Comparison of ENCODE assay signal across 8 cellular contexts in the genomic region with DNA sequence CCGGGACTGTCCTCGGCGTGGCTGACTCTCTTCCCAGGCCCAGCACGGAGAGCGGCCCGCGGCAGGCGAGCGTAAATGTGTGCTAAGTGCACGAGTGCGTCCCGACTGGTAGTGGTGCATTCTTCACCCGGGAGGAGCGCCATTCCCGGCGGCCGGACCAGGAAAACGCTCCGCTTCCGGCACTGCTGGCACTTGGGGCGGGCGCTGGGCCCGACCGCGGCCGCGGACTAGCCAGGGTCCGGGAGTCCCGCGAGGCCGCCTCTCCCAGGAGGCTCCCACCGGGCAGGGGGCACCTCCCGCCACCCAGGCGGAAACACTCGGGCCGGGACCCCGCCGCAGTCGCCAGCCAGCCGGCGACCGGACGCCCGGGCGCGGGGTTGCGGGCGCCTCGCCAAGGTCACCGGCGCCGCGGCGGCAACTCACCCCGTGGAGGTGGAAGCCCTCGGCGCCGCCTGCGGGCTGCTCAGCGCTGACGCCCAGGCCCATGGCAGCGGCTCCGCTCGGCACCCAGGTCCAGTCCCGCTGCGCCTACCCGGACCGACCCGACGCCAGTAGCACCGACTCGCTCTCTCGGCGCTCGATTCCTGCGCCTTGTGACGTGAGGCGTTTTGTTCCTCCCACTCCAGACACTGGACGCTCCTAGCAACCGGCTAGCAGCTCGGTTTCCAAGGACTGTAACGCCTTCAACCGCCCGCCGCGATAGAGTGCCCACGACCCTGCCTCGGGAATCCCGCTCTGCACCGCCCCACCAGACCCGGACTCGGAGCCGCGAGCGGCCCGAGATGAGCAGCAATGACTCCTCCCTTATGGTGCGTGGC. TPM values are rescaled to one million over a fixed set of nuclear protein-coding genes. Genes with fewer than 3 reads are reported as not detected.
DNase-seq lines count a peak whose midpoint lies in the region; ATAC-seq and TF ChIP-seq lines count a peak whose summit lies in the region.

A gene (minus strand): TSS at position 572 of the 818 bp plus-strand sequence. CDS start 86 bp downstream, at position 486.
A gene with protein sequence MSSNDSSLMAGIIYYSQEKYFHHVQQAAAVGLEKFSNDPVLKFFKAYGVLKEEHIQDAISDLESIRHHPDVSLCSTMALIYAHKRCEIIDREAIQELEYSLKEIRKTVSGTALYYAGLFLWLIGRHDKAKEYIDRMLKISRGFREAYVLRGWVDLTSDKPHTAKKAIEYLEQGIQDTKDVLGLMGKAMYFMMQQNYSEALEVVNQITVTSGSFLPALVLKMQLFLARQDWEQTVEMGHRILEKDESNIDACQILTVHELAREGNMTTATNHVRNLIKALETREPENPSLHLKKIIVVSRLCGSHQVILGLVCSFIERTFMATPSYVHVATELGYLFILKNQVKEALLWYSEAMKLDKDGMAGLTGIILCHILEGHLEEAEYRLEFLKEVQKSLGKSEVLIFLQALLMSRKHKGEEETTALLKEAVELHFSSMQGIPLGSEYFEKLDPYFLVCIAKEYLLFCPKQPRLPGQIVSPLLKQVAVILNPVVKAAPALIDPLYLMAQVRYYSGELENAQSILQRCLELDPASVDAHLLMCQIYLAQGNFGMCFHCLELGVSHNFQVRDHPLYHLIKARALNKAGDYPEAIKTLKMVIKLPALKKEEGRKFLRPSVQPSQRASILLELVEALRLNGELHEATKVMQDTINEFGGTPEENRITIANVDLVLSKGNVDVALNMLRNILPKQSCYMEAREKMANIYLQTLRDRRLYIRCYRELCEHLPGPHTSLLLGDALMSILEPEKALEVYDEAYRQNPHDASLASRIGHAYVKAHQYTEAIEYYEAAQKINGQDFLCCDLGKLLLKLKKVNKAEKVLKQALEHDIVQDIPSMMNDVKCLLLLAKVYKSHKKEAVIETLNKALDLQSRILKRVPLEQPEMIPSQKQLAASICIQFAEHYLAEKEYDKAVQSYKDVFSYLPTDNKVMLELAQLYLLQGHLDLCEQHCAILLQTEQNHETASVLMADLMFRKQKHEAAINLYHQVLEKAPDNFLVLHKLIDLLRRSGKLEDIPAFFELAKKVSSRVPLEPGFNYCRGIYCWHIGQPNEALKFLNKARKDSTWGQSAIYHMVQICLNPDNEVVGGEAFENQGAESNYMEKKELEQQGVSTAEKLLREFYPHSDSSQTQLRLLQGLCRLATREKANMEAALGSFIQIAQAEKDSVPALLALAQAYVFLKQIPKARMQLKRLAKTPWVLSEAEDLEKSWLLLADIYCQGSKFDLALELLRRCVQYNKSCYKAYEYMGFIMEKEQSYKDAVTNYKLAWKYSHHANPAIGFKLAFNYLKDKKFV (N-terminal part only) (plus strand): TSS at position 625 of the 818 bp plus-strand sequence. CDS start 158 bp downstream, at position 783.

- peak within 1 kb of the TSS; percentile 96 to 97 (median 96) for H3K4me3 Mint-ChIP-seq in IgD-negative memory B cell
- peak within 1 kb of the TSS; percentile 92 to 96 (median 95) for H3K4me3 Mint-ChIP-seq in nephron

- H3K27ac ChIP-seq in Peyer's patch = peak within 1 kb of the TSS; percentile 91 to 97 (median 96)
- peak within 1 kb of the TSS; percentile 92 to 98 (median 95) for H3K27ac ChIP-seq in stomach

- H3K27me3 Mint-ChIP-seq in IgD-negative memory B cell = peaks cover 2% of the 10 kb centered on the region
- no peaks in the 10 kb centered on the region for H3K27me3 Mint-ChIP-seq in nephron (ENCODE audit: low read depth)

- no peaks in the 10 kb centered on the region for H3K27me3 ChIP-seq in Peyer's patch
- no peaks in the 10 kb centered on the region for H3K27me3 ChIP-seq in stomach

- TF ChIP-seq CTCF in Peyer's patch (IDR thresholded peaks at IDR 0.05) = no peak
- TF ChIP-seq CTCF in fibroblast of the aortic adventitia (IDR thresholded peaks at IDR 0.05; ENCODE audit: insufficient read depth, low read length) = peak; percentile 11
- TF ChIP-seq CTCF in nephron (IDR thresholded peaks at IDR 0.05; ENCODE audit: unreplicated experiment in 3 of 3) = peak in 1 of 3 experiments; percentile 6
- no peak for TF ChIP-seq CTCF in stomach (IDR thresholded peaks at IDR 0.05)

- H3K4me1 ChIP-seq in Peyer's patch (peaks cover 2 to 35% (median 10%) of the 10 kb centered on the region in 4 donors), stomach (peaks cover 40 to 60% (median 52%) of the 10 kb centered on the region in 4 donors)

- peak within 1 kb of the TSS; percentile 81 to 98 (median 88) for H3K4me3 ChIP-seq in Peyer's patch
- peak within 1 kb of the TSS; percentile 93 for H3K4me3 ChIP-seq in fibroblast of the aortic adventitia (ENCODE audit: low read depth, low read length)
- H3K4me3 ChIP-seq in stomach = peak within 1 kb of the TSS; percentile 87 to 99 (median 94)

- H3K9me3 Mint-ChIP-seq in IgD-negative memory B cell = no peaks in the 10 kb centered on the region
- no peaks in the 10 kb centered on the region for H3K9me3 Mint-ChIP-seq in nephron

- TF ChIP-seq POLR2A in Peyer's patch (IDR thresholded peaks at IDR 0.05) (peak; percentile 80 to 85), stomach (IDR thresholded peaks at IDR 0.05) (peak in 1 of 4 donors; percentile 12)

- TF ChIP-seq EP300 in stomach (IDR thresholded peaks at IDR 0.05) = no peak

- WGBS in stomach, 5 donors = 0 to 1% (median 0%) methylated on average over 10 to 97 of the region's 97 CpGs

- peak; percentile 45 for DNase-seq in DMS153 (lab: John Stamatoyannopoulos, UW)
- DNase-seq in Peyer's patch = peak; percentile 80 to 94 (median 89)
- peak; percentile 40 for DNase-seq in activated effector memory CD4-positive, alpha-beta T cell treated with Interleukin-2 at 50 U/mL for 16 hours
- peak; percentile 85 for DNase-seq in fibroblast of the aortic adventitia (ENCODE audit: low read depth)
- peak; percentile 89 for DNase-seq in stomach

- peaks cover 4% of the 10 kb centered on the region for H3K36me3 Mint-ChIP-seq in IgD-negative memory B cell
- H3K36me3 Mint-ChIP-seq in nephron (ENCODE audit: low read depth) = peaks cover 4% of the 10 kb centered on the region

- H3K27ac Mint-ChIP-seq in IgD-negative memory B cell = peak within 1 kb of the TSS; percentile 88 to 99 (median 98)
- H3K27ac Mint-ChIP-seq in nephron = peak within 1 kb of the TSS; percentile 73 to 93 (median 88)

- no peaks in the 10 kb centered on the region for H3K36me3 ChIP-seq in Peyer's patch
- peaks cover 0 to 37% (median 15%) of the 10 kb centered on the region in 4 donors for H3K36me3 ChIP-seq in stomach

- H3K9me3 ChIP-seq in Peyer's patch (no peaks in the 10 kb centered on the region), stomach (no peaks in the 10 kb centered on the region)

- H3K4me1 Mint-ChIP-seq in IgD-negative memory B cell (peaks cover 26 to 54% (median 47%) of the 10 kb centered on the region in 3 donors), nephron (peaks cover 42% of the 10 kb centered on the region)

- peak; percentile 49 for ATAC-seq in GM21515 (IDR thresholded peaks at IDR 0.05; ENCODE audit: unreplicated experiment)

- intact Hi-C loops in stomach (cut with DNase I; ENCODE audit: low total_unique reads) = no loop called here

RNA-seq across cellular contexts. Expression of the first gene that starts in this region (rescaled TPM):
- polyA plus RNA-seq in IgD-negative memory B cell (33.3 TPM), stomach (10 to 100 TPM; 22.4 to 35.4 (median 29.1) TPM)
- total RNA-seq in Peyer's patch (100 to 1,000 TPM in 3 of 4 donors, 10 to 100 TPM in 1; 85.8 to 145 (median 128) TPM), fibroblast of the aortic adventitia (ENCODE audit: low replicate concordance) (24.0 and 29.7 TPM in 2 replicates), stomach (10 to 100 TPM in 4 of 5 donors, 1 to 10 TPM in 1; 9.3 to 68.7 (median 53.1) TPM)

RNA-seq across cellular contexts. Expression of the second gene that starts in this region (rescaled TPM):
- polyA plus RNA-seq in IgD-negative memory B cell (5.5 TPM), stomach (10 to 100 TPM in 1 of 3 donors, 1 to 10 TPM in 2; 5.1 to 17.7 (median 7.5) TPM)
- total RNA-seq in Peyer's patch (10 to 100 TPM in 2 of 4 donors, 1 to 10 TPM in 2; 8.4 to 41.3 (median 19.1) TPM), fibroblast of the aortic adventitia (ENCODE audit: low replicate concordance) (2.4 and 3.8 TPM in 2 replicates), stomach (10 to 100 TPM in 1 of 5 donors, 1 to 10 TPM in 3, under 1 TPM in 1; 0.89 to 10.3 (median 2.9) TPM)

Comparison
In these comparisons a context has a peak if more than half of its experiments do, and no peak if none do; other contexts are left out.
1. Peak in every context shown above with its lines: DNase-seq, ATAC-seq, H3K4me3 ChIP-seq and H3K27ac ChIP-seq.